In the genomic region with DNA sequence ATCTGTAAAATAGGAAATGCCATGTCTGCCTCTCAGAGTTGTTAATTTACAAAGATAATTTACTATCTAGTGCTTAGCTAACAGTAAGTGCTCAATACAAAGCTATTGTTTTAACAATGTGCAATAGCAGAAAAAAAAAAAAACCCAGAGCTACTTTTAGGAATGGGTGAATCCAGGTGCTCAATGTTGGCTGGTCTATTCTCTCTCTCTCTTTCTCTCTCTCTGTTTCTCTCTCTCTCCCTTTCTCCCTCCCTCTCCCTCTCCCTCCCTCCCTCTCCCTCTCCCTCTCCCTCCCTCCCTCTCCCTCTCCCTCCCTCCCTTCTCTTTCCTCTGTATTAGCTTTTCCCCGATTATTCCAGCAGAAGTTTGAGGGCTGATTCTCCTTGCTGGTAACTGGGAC, we compare ENCODE assay signal across 11 cellular contexts. TPM values are rescaled to one million over a fixed set of nuclear protein-coding genes. Genes with fewer than 3 reads are reported as not detected.
"Had no signal": no experiment of that assay in that cellular context is flagged by ENCODE, and none has a peak within 500 bp of the region (broad histone marks: within the 10 kb centered on the region; RNA-seq: fewer than 3 reads in every experiment).

No MANE protein-coding gene starts in this region.

- ATAC-seq: K562 had no signal

- H3K27ac ChIP-seq: HL-60, KMS-11 had no signal

- DNase-seq: IMR-90, Karpas-422, KBM-7, KG1 had no signal

- H3K9ac ChIP-seq: KMS-11 had no signal

- H3K4me3 ChIP-seq: K562 had no signal

- FAIRE-seq: HTR-8/SVneo, K562 had no signal

- H3K4me2 ChIP-seq: KMS-11 had no signal

RNA-seq across cellular contexts. Expression of a gene that starts 30.1 kb away (rescaled TPM):
- total RNA-seq: HT-29, HT1080, IMR-90 had no signal
- polyA plus RNA-seq: IgD-negative memory B cell, IMR-90, K562 had no signal
